24 cellular contexts compared by ENCODE assay signal in genomic region chr1:184362876-184363275, GRCh38. TPM values are rescaled to one million over a fixed set of nuclear protein-coding genes. Genes with fewer than 3 reads are reported as not detected.
A peak's percentile ranks its signal among the peaks of the same experiment; 100 is the strongest.
DNase-seq lines count a peak whose midpoint lies in the region; ATAC-seq and TF ChIP-seq lines count a peak whose summit lies in the region.
"Had no signal": no experiment of that assay in that cellular context is flagged by ENCODE, and none has a peak within 500 bp of the region (broad histone marks: within the 10 kb centered on the region; RNA-seq: fewer than 3 reads in every experiment).

No MANE protein-coding gene starts in this region.

- ATAC-seq in psoas muscle = peak; percentile 76 to 96 (median 86)
- no peak for ATAC-seq in GM18861 (IDR thresholded peaks at IDR 0.05; ENCODE audit: unreplicated experiment)
- ATAC-seq in HG03025 (IDR thresholded peaks at IDR 0.05; ENCODE audit: low FRiP score, unreplicated experiment) = no peak
- ATAC-seq: esophagus mucosa; stimulated activated memory B cell treated with anti-CD40 and anti-IgM and Interleukin-4, amounts not matched to agents 10 μg/mL and 1 μg/mL and 100 μg/mL, for 72 hours had no signal

- H3K4me1 ChIP-seq in psoas muscle = peaks cover 30% of the 10 kb centered on the region
- H3K4me1 ChIP-seq in uterus = no peaks in the 10 kb centered on the region
- H3K4me1 ChIP-seq: HAP-1, neural progenitor cell, SJSA1, thyroid gland had no signal

- CTCF ChIA-PET in BJ (lab: Yijun Ruan, JAX) = interaction anchor here (1.4 kb wide), 2 partner anchors 9 to 301 kb away, joined by 4 to 5 read pairs; no protein-coding TSS in a partner anchor

- H3K27me3 ChIP-seq in BJ (ENCODE audit: control insufficient read depth, insufficient read depth, low read length) (0 out of 2 replicates have a peak, but pooled peaks cover 2% of the 10 kb centered on the region), psoas muscle (ENCODE audit: insufficient read depth in 3 of 3, low read length in 2 of 3) (no peaks in the 10 kb centered on the region), uterus (no peaks in the 10 kb centered on the region), dorsolateral prefrontal cortex (no peaks in the 10 kb centered on the region)
- H3K27me3 ChIP-seq: cardiac muscle cell, neural progenitor cell, thyroid gland had no signal

- TF ChIP-seq CTCF in BJ (IDR thresholded peaks at IDR 0.05; ENCODE audit: insufficient read depth, low read depth, low read length) (no peak), psoas muscle (IDR thresholded peaks at IDR 0.05) (no peak), uterus (IDR thresholded peaks at IDR 0.05) (no peak), dorsolateral prefrontal cortex (IDR thresholded peaks at IDR 0.05 in 54 of 56, conservative IDR thresholded peaks at IDR 0.05 in 2 of 56; ENCODE audit: low read depth in 1 of 56, partially characterized antibody in 56 of 56) (no peak)

- peak; percentile 36 for DNase-seq in BJ (ENCODE audit: low read depth)
- DNase-seq in M059J (ENCODE audit: low read depth) = peak; percentile 14
- peak; percentile 34 for DNase-seq in dedifferentiated amniotic fluid mesenchymal stem cell (ENCODE audit: extremely low spot score)
- no peak for DNase-seq in psoas muscle
- no peak for DNase-seq in uterus
- DNase-seq in dorsolateral prefrontal cortex = no peak
- DNase-seq: activated CD4-positive, alpha-beta T cell treated with anti-CD3 and anti-CD28 coated beads for 1 hour; activated naive CD8-positive, alpha-beta T cell treated with anti-CD3 and anti-CD28 coated beads for 36 hours; DND-41; hippocampal formation; kidney glomerular epithelial cell; NCI-H2029 treated with DMSO at 0.1 percent for 48 hours; NCI-H524; stimulated activated CD4-positive, alpha-beta T cell treated with anti-CD3 and anti-CD28 coated beads, Interleukin-15, amount 100 ng/mL, for 24 hours; thyroid gland had no signal

- WGBS in psoas muscle, 3 donors = 37 to 83% (median 50%) methylated on average over 1 of the region's 1 CpG

- no peaks in the 10 kb centered on the region for H3K9me3 ChIP-seq in psoas muscle
- no peaks in the 10 kb centered on the region for H3K9me3 ChIP-seq in uterus
- H3K9me3 ChIP-seq: HAP-1, SJSA1, thyroid gland had no signal

- H3K36me3 ChIP-seq in BJ (ENCODE audit: control insufficient read depth, insufficient read depth, low read length) (no peaks in the 10 kb centered on the region), psoas muscle (ENCODE audit: insufficient read depth in 1 of 2, low read depth in 1 of 2) (no peaks in the 10 kb centered on the region), uterus (no peaks in the 10 kb centered on the region)
- H3K36me3 ChIP-seq: cardiac muscle cell, HAP-1, neural progenitor cell, SJSA1, thyroid gland had no signal

- TF ChIP-seq POLR2A in uterus (IDR thresholded peaks at IDR 0.05) = no peak

- POLR2A ChIA-PET in BJ (lab: Charles Lee) = no interaction called here

- intact Hi-C loops in psoas muscle (cut with DNase I) (no loop called here), uterus (cut with DNase I; ENCODE audit: low total_unique reads) (no loop called here), dorsolateral prefrontal cortex (cut with DNase I) (no loop called here)

- peak overlapping the region; percentile 67 for H3K27ac ChIP-seq in psoas muscle
- H3K27ac ChIP-seq in uterus = no peak overlapping the region
- H3K27ac ChIP-seq in dorsolateral prefrontal cortex = no peak overlapping the region
- H3K27ac ChIP-seq: cardiac muscle cell, HL-60, neural progenitor cell, SJSA1, thyroid gland had no signal

- H3K4me3 ChIP-seq in BJ (ENCODE audit: low read depth, low read length) (no peak overlapping the region), psoas muscle (no peak overlapping the region), uterus (no peak overlapping the region), dorsolateral prefrontal cortex (no peak overlapping the region)
- H3K4me3 ChIP-seq: cardiac muscle cell, HAP-1, neural progenitor cell, SJSA1, thyroid gland had no signal

RNA-seq across cellular contexts. Expression of gene C1orf21, which starts 24.0 kb away (rescaled TPM):
- 4.3 and 13.4 TPM in 2 replicates for polyA plus RNA-seq in BJ (2011; rRNA removed)
- 1.5 TPM in 2 replicates for polyA minus RNA-seq in BJ (2011; rRNA and poly(A)+ RNA removed)
- 22.2 and 27.2 TPM in 2 replicates for total RNA-seq in M059J (2014; rRNA removed; shearing (Covaris generic))
- total RNA-seq in psoas muscle = 100 to 1,000 TPM; 103 to 184 (median 149) TPM
- polyA plus RNA-seq in psoas muscle = 100 to 1,000 TPM in 2 of 3 donors, 10 to 100 TPM in 1; 55.5 to 216 (median 185) TPM
- 10 to 100 TPM; 15.0 to 71.0 (median 44.5) TPM for total RNA-seq in uterus
- 10 to 100 TPM; 22.5 to 94.0 (median 64.7) TPM for total RNA-seq in dorsolateral prefrontal cortex

Comparison
In these comparisons a context has a peak if more than half of its experiments do, and no peak if none do; other contexts are left out.
1. DNase-seq: peak in BJ (single experiment), M059J (single experiment) and dedifferentiated amniotic fluid mesenchymal stem cell (single experiment); none in psoas muscle (0 of 2), uterus (0 of 2) and dorsolateral prefrontal cortex (0 of 10).
2. ATAC-seq: peak in psoas muscle (4 of 4); none in GM18861 (single experiment) and HG03025 (single experiment).